ENCODE assay signal across 9 cellular contexts in genomic region chr17:73343739-73344454, GRCh38. TPM values are rescaled to one million over a fixed set of nuclear protein-coding genes. Genes with fewer than 3 reads are reported as not detected.
DNase-seq lines count a peak whose midpoint lies in the region; ATAC-seq and TF ChIP-seq lines count a peak whose summit lies in the region.
"Had no signal": no experiment of that assay in that cellular context is flagged by ENCODE, and none has a peak within 500 bp of the region (broad histone marks: within the 10 kb centered on the region; RNA-seq: fewer than 3 reads in every experiment).

No MANE protein-coding gene starts in this region.

- CTCF ChIA-PET in SK-N-SH (lab: Yijun Ruan, JAX), result interaction anchor here (1.0 to 6.1 kb wide), 13 partner anchors 14 to 856 kb away, joined by 3 to 49 read pairs (median 5); partner anchors contain the start of gene CDC42EP4

- peak overlapping the region; percentile 51 for H3K4me3 Mint-ChIP-seq in GM23338

- H3K27me3 ChIP-seq in GM23338 (ENCODE audit: insufficient read depth) (no peaks in the 10 kb centered on the region), SK-N-SH (ENCODE audit: insufficient read depth) (no peaks in the 10 kb centered on the region), skeletal muscle satellite cell (ENCODE audit: control insufficient read depth, insufficient read depth, low read length) (no peaks in the 10 kb centered on the region), prostate gland (replicated peaks; ENCODE audit: insufficient read depth) (no peaks in the 10 kb centered on the region)

- 44% methylated on average over 6 of the region's 11 CpGs for WGBS in SK-N-SH (ENCODE audit: low lambda C conversion rate)
- 44% methylated on average over 11 of the region's 11 CpGs for WGBS in prostate gland

- peaks cover 18% of the 10 kb centered on the region for H3K27me3 Mint-ChIP-seq in GM23338 (ENCODE audit: insufficient read depth, low read depth, poor library complexity)

- H2AFZ ChIP-seq in GM23338 (peak overlapping the region; percentile 93), SK-N-SH (ENCODE audit: low read depth) (peak overlapping the region; percentile 82)

- H3K4me2 ChIP-seq in GM23338, result peak overlapping the region; percentile 74
- peak overlapping the region; percentile 80; the same call in 1 of the 2 replicates for H3K4me2 ChIP-seq in SK-N-SH
- H3K4me2 ChIP-seq in skeletal muscle satellite cell (ENCODE audit: low read length), result peak overlapping the region; percentile 78

- intact Hi-C loops in left ventricle myocardium superior (cut with micrococcal nuclease) (no loop called here), prostate gland (cut with DNase I) (no loop called here)

- peaks cover 51% of the 10 kb centered on the region for H3K4me1 Mint-ChIP-seq in GM23338

- H3K9ac ChIP-seq in SK-N-SH, result peak overlapping the region; percentile 46; the same call in 1 of the 2 replicates
- H3K9ac ChIP-seq in skeletal muscle satellite cell (ENCODE audit: low read depth, low read length), result peak overlapping the region; percentile 39

- DNase-seq in GM23338 (ENCODE audit: low spot score) (no peak), SK-N-SH (peak; percentile 80), left ventricle myocardium superior (no peak), NCI-H510A treated with DMSO at 0.1 percent for 48 hours (lab: John Stamatoyannopoulos, UW) (no peak), prostate gland (ENCODE audit: low spot score) (no peak)
- DNase-seq: activated effector memory CD4-positive, alpha-beta T cell treated with Interleukin-2 at 50 U/mL for 16 hours had no signal

- H3K27ac ChIP-seq in GM23338 (ENCODE audit: low read depth) (peak overlapping the region; percentile 94), SK-N-SH (ENCODE audit: low read depth in 2 of 2, low read length in 1 of 2) (peak overlapping the region; percentile 70 to 92; a peak in 3 of 4 replicates), prostate gland (peak overlapping the region in 1 of 2 donors; percentile 67)

- H3K36me3 Mint-ChIP-seq in GM23338 (ENCODE audit: low read depth), result no peaks in the 10 kb centered on the region

- H3K4me1 ChIP-seq in GM23338 (ENCODE audit: insufficient read depth) (peaks cover 39% of the 10 kb centered on the region), SK-N-SH (ENCODE audit: control insufficient read depth in 1 of 2, insufficient read depth in 2 of 2, low read depth in 1 of 2, low read length in 1 of 2) (peaks cover 23 to 42% of the 10 kb centered on the region in 2 experiments), skeletal muscle satellite cell (ENCODE audit: control insufficient read depth, insufficient read depth, low read length) (peaks cover 54% of the 10 kb centered on the region), prostate gland (replicated peaks) (peaks cover 3% of the 10 kb centered on the region)

- no peak; the same call in 2 of the 3 replicates for ATAC-seq in GM23338
- ATAC-seq in left ventricle myocardium superior, result peak; percentile 15
- ATAC-seq in GM18519 (IDR thresholded peaks at IDR 0.05; ENCODE audit: low FRiP score, unreplicated experiment), result no peak
- ATAC-seq in GM21619 (IDR thresholded peaks at IDR 0.05; ENCODE audit: unreplicated experiment), result no peak

- H3F3A ChIP-seq in GM23338 (replicated peaks; ENCODE audit: low read depth) (peaks cover 10% of the 10 kb centered on the region), SK-N-SH (replicated peaks; ENCODE audit: insufficient read depth) (peaks cover 5% of the 10 kb centered on the region)

- TF ChIP-seq CTCF in GM23338 (conservative IDR thresholded peaks at IDR 0.05; ENCODE audit: low read depth in 2 of 2) (no peak), SK-N-SH (IDR thresholded peaks at IDR 0.05) (no peak), prostate gland (IDR thresholded peaks at IDR 0.05) (no peak)

- H4K20me1 ChIP-seq in GM23338 (replicated peaks; ENCODE audit: insufficient read depth) (no peaks in the 10 kb centered on the region), SK-N-SH (ENCODE audit: insufficient read depth) (no peaks in the 10 kb centered on the region)

- no peaks in the 10 kb centered on the region for H3K9me3 ChIP-seq in SK-N-SH
- H3K9me3 ChIP-seq in skeletal muscle satellite cell (replicated peaks; ENCODE audit: low read length), result no peaks in the 10 kb centered on the region
- H3K9me3 ChIP-seq in prostate gland, result no peaks in the 10 kb centered on the region

- no peaks in the 10 kb centered on the region for H3K9me3 Mint-ChIP-seq in GM23338

- H3K4me3 ChIP-seq in GM23338, result peak overlapping the region; percentile 31
- no peak overlapping the region for H3K4me3 ChIP-seq in SK-N-SH (ENCODE audit: low read depth in 2 of 2, low read length in 1 of 2)
- peak overlapping the region; percentile 46 for H3K4me3 ChIP-seq in skeletal muscle satellite cell (ENCODE audit: low read length)
- H3K4me3 ChIP-seq in prostate gland, result no peak overlapping the region

- no peaks in the 10 kb centered on the region for H3K79me2 ChIP-seq in GM23338 (replicated peaks; ENCODE audit: insufficient read depth)
- H3K79me2 ChIP-seq in SK-N-SH (ENCODE audit: insufficient read depth), result no peaks in the 10 kb centered on the region

- no peak for TF ChIP-seq EP300 in SK-N-SH (IDR thresholded peaks at IDR 0.05; ENCODE audit: borderline replicate concordance in 1 of 2, low read depth in 1 of 2, low read length in 1 of 2)

- POLR2A ChIA-PET in SK-N-SH (lab: Yijun Ruan, JAX), result interaction anchor here (1.3 to 4.3 kb wide), 4 partner anchors 10 to 112 kb away, joined by 4 to 26 read pairs (median 15); a partner anchor contains a TSS

- H3K36me3 ChIP-seq in GM23338 (ENCODE audit: insufficient read depth) (no peaks in the 10 kb centered on the region), SK-N-SH (replicated peaks in 1 of 2; ENCODE audit: control insufficient read depth in 1 of 2, insufficient read depth in 2 of 2, low read length in 1 of 2) (no peaks in the 10 kb centered on the region), skeletal muscle satellite cell (ENCODE audit: insufficient read depth, low read length) (no peaks in the 10 kb centered on the region), prostate gland (no peaks in the 10 kb centered on the region)

- H3K9me2 ChIP-seq in GM23338 (ENCODE audit: insufficient read depth) (no peaks in the 10 kb centered on the region), SK-N-SH (no peaks in the 10 kb centered on the region)

- no peak for TF ChIP-seq POLR2A in prostate gland (IDR thresholded peaks at IDR 0.05)

- peak overlapping the region; percentile 59; the same call in 1 of the 2 replicates for H3K27ac Mint-ChIP-seq in GM23338

- TF ChIP-seq RAD21 in SK-N-SH (IDR thresholded peaks at IDR 0.05; ENCODE audit: low read length), result no peak

TF ChIP-seq in SK-N-SH, 30 proteins besides CTCF, POLR2A, EP300 and RAD21:
- TF ChIP-seq GATA2 (CRISPR knock-in tag; IDR thresholded peaks at IDR 0.05) (peak; percentile 56), MXI1 (IDR thresholded peaks at IDR 0.05; ENCODE audit: low read depth, low read length) (peak; percentile 10; the same call in 1 of the 2 replicates), SIN3A (IDR thresholded peaks at IDR 0.05; ENCODE audit: borderline replicate concordance, low read depth, low read length) (no peak)

RNA-seq across cellular contexts. Expression of gene CDC42EP4, which starts 32.1 kb away (rescaled TPM):
- total RNA-seq in GM23338 (2014; rRNA removed; shearing (Covaris generic)), result 16.2 and 19.9 TPM in 2 replicates
- polyA plus RNA-seq in GM23338 (2016; fragmentation: Nextera tagmentation; extraction: Ambion mirVana), result 4.1 and 4.4 TPM in 2 replicates
- 23.7 and 28.3 TPM in 2 replicates for polyA plus RNA-seq in SK-N-SH (2012; rRNA removed)
- 16.3 and 24.6 TPM in 2 replicates for polyA plus RNA-seq in SK-N-SH (2012; cell fraction: cytosol; rRNA removed)
- polyA plus RNA-seq in SK-N-SH (2012; cell fraction: nucleus; rRNA removed), result 15.8 and 17.1 TPM in 2 replicates
- 51.4 TPM for total RNA-seq in left ventricle myocardium superior
- 36.2 and 40.2 TPM in 2 replicates for total RNA-seq in skeletal muscle satellite cell (2012; rRNA removed)
- total RNA-seq in prostate gland, result 100 to 1,000 TPM; 119 to 186 TPM

Comparison
In these comparisons a context has a peak if more than half of its experiments do, and no peak if none do; other contexts are left out.
1. H3K4me3 ChIP-seq: peak in GM23338 (single experiment) and skeletal muscle satellite cell (single experiment); none in SK-N-SH (0 of 2) and prostate gland (0 of 2).
2. Peak in every context shown above with its lines, with median percentiles within 50 percentile points of each other: H3K4me2 ChIP-seq.